ENCODE assay signal across 8 cellular contexts in the genomic region with DNA sequence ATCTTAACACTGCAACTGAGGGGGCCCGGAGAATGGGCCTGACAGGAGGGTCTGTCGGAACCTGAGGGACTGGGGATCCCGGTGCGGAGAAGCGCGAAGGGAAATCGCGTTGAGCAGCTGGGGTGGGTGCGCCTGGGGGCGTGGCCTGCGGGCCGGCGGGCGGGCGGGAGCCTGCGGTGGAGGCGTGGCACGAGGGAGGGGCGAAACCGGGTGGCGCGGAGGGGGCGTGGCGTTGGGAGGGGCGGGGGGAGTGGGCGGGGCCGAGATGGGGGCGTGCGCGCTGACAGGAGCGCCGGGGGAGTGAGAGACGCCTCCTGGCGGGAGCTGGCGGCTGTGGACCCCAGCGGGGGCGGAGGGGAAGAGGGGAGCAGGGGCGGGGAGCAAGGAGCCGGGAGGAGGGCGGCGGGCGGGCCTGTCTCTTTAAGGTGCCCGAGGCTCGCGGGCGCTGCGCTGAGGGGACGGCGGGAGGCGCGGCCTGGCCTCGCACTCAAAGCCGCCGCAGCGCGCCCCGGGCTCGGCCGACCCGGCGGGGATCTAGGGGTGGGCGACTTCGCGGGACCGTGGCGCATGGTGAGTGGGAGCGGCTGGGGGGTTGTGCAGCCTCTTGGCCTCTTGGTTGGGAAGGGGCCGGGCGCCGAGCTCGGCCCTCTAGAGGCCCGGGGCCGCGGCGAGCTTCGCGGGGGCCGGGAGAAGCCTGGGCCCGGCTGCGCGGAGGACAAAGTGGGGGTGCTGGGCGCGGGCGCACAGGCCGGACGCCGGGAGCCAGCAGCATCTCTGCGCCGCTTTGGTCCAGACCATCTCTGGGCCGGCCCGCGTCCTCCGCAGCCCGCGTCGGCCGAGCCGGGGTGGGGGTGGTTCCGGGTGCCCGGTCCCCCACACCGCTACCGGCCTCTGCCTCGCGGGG. TPM values are rescaled to one million over a fixed set of nuclear protein-coding genes. Genes with fewer than 3 reads are reported as not detected.
DNase-seq lines count a peak whose midpoint lies in the region; ATAC-seq and TF ChIP-seq lines count a peak whose summit lies in the region.

TWSG1 (plus strand) TSS at position 423 of the 904 bp plus-strand sequence. CDS start 2,457 bp downstream, outside the sequence.

- H3F3A ChIP-seq in PC-3 (ENCODE audit: low read length, unreplicated experiment), result peaks cover 9% of the 10 kb centered on the region

- POLR2A ChIA-PET in PC-3 (lab: Charles Lee; ENCODE audit: unreplicated experiment), result interaction anchor here (0.6 to 1.0 kb wide), 4 partner anchors 30 to 199 kb away, joined by 3 to 10 read pairs (median 6); no protein-coding TSS in a partner anchor

- peaks cover 15% of the 10 kb centered on the region for H3K36me3 Mint-ChIP-seq in activated T-cell treated with anti-CD3 and anti-CD28 coated beads, Interleukin-2, amount 50 U/mL, for 24 hours (ENCODE audit: low read depth)

- H3K9ac ChIP-seq in PC-3 (ENCODE audit: low read length), result peak within 1 kb of the TSS; percentile 77
- peak within 1 kb of the TSS; percentile 73 for H3K9ac ChIP-seq in muscle layer of colon (ENCODE audit: low read length)

- H3K4me3 ChIP-seq in PC-3 (ENCODE audit: low read length) (peak within 1 kb of the TSS; percentile 79), muscle layer of colon (ENCODE audit: low read depth in 1 of 2, low read length in 2 of 2) (peak within 1 kb of the TSS; percentile 69 to 92)

- peaks cover 32% of the 10 kb centered on the region for H3K79me2 ChIP-seq in PC-3 (ENCODE audit: low read length)

- no peaks in the 10 kb centered on the region for H3K9me2 ChIP-seq in PC-3 (replicated peaks; ENCODE audit: low read length)

- H2AFZ ChIP-seq in PC-3 (ENCODE audit: low read length), result peak within 1 kb of the TSS; percentile 91

- intact Hi-C loops in PC-3 (cut with micrococcal nuclease), result loop anchor here (2.0 to 10.0 kb wide), 6 partner anchors 30 to 198 kb away; partner anchors contain the start of genes ANKRD12 and RALBP1

- H3K27ac ChIP-seq in PC-3 (ENCODE audit: low read length), result peak within 1 kb of the TSS; percentile 30
- peak within 1 kb of the TSS; percentile 81 for H3K27ac ChIP-seq in muscle layer of colon (ENCODE audit: low read depth, low read length)

- BruUV-seq in PC-3 (replicated peaks; lab: Mats Ljungman, UMichigan), result no TSS peak

- H4K20me1 ChIP-seq in PC-3 (ENCODE audit: low read length), result no peaks in the 10 kb centered on the region

- H3K4me2 ChIP-seq in PC-3 (ENCODE audit: low read length), result peak within 1 kb of the TSS; percentile 85

- H3K4me1 ChIP-seq in PC-3 (ENCODE audit: insufficient read depth, low read length) (peaks cover 42% of the 10 kb centered on the region), muscle layer of colon (ENCODE audit: insufficient read depth, low read length) (peaks cover 4% of the 10 kb centered on the region)

- H3K4me1 Mint-ChIP-seq in activated T-cell treated with anti-CD3 and anti-CD28 coated beads, Interleukin-2, amount 50 U/mL, for 24 hours (ENCODE audit: low read depth), result peaks cover 30% of the 10 kb centered on the region

- H3K27me3 ChIP-seq in PC-3 (ENCODE audit: low read length), result no peaks in the 10 kb centered on the region
- no peaks in the 10 kb centered on the region for H3K27me3 ChIP-seq in muscle layer of colon (ENCODE audit: control insufficient read depth in 1 of 2, insufficient read depth in 2 of 2, low read length in 2 of 2)

- ATAC-seq in GM21515 (IDR thresholded peaks at IDR 0.05; ENCODE audit: unreplicated experiment), result peak; percentile 70
- ATAC-seq in PC-3, result peak; percentile 82
- ATAC-seq in esophagus mucosa, result peak; percentile 96

- peaks cover 8% of the 10 kb centered on the region for H3K36me3 ChIP-seq in PC-3 (ENCODE audit: low read depth, low read length)
- H3K36me3 ChIP-seq in muscle layer of colon (ENCODE audit: insufficient read depth, low read length), result peaks cover 8% of the 10 kb centered on the region

- H3K27me3 Mint-ChIP-seq in activated T-cell treated with anti-CD3 and anti-CD28 coated beads, Interleukin-2, amount 50 U/mL, for 24 hours, result peaks cover 2% of the 10 kb centered on the region

- DNase-seq in DMS153 (lab: John Stamatoyannopoulos, UW) (peak; percentile 17), HuH-7 (ENCODE audit: low spot score) (peak; percentile 91), PC-3 (peak; percentile 90)
- peak; percentile 93 for DNase-seq in activated T-cell treated with anti-CD3 and anti-CD28 coated beads, Interleukin-2, amount 50 U/mL, for 24 hours
- DNase-seq in stimulated activated CD8-positive, alpha-beta memory T cell treated with anti-CD3 and anti-CD28 coated beads, Interleukin-7, amount 100 ng/mL, for 24 hours (ENCODE audit: low read depth), result peak; percentile 76

- TF ChIP-seq CTCF in PC-3 (conservative IDR thresholded peaks at IDR 0.05; ENCODE audit: low read depth, low read length), result peak; percentile 34

- no peaks in the 10 kb centered on the region for H3K9me3 Mint-ChIP-seq in activated T-cell treated with anti-CD3 and anti-CD28 coated beads, Interleukin-2, amount 50 U/mL, for 24 hours

- CTCF ChIA-PET in PC-3 (lab: Charles Lee), result interaction anchor here (0.6 to 1.2 kb wide), 6 partner anchors 58 to 231 kb away, joined by 3 to 6 read pairs (median 3); no protein-coding TSS in a partner anchor

- H3K9me3 ChIP-seq in PC-3 (ENCODE audit: low read length) (no peaks in the 10 kb centered on the region), muscle layer of colon (ENCODE audit: low read length) (no peaks in the 10 kb centered on the region)

- H3K27ac Mint-ChIP-seq in activated T-cell treated with anti-CD3 and anti-CD28 coated beads, Interleukin-2, amount 50 U/mL, for 24 hours, result peak within 1 kb of the TSS; percentile 68

- H3K4me3 Mint-ChIP-seq in activated T-cell treated with anti-CD3 and anti-CD28 coated beads, Interleukin-2, amount 50 U/mL, for 24 hours, result peak within 1 kb of the TSS; percentile 83

RNA-seq across cellular contexts. Expression of gene TWSG1, which starts in this region (rescaled TPM):
- total RNA-seq in PC-3 (2014; rRNA removed), result 30.1 and 32.8 TPM in 2 replicates
- total RNA-seq in esophagus mucosa, result 15.9 TPM

Comparison
In these comparisons a context has a peak if more than half of its experiments do, and no peak if none do; other contexts are left out.
1. Peak in every context shown above with its lines: DNase-seq, ATAC-seq, H3K4me3 ChIP-seq and H3K27ac ChIP-seq.
2. DNase-seq: peak in every context shown above with its lines; median percentile 93 in activated T-cell treated with anti-CD3 and anti-CD28 coated beads, Interleukin-2, amount 50 U/mL, for 24 hours; 91 in HuH-7; 90 in PC-3; 76 in stimulated activated CD8-positive, alpha-beta memory T cell treated with anti-CD3 and anti-CD28 coated beads, Interleukin-7, amount 100 ng/mL, for 24 hours; 17 in DMS153.